ENCODE assay signal across 13 cellular contexts in the genomic region with DNA sequence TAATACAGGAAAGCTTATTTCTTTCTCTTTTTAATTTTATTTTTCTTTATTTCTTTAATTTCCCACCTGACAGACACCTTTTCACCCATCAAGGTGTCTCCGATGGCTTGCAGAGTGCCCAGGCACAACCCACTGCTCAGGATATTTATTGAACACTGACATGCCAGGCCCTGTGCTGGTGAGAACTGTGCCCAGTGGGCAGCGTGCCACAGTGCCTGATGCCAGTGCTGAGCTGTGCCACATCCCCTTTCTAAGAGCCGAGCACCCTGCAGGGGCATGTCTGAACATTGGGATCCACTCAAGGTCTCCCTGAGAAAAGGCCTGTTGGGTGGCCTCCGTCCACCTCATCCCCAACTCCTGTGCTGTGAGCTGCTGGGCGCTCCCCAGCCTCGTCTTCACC.
A peak's percentile ranks its signal among the peaks of the same experiment; 100 is the strongest.
DNase-seq lines count a peak whose midpoint lies in the region; ATAC-seq and TF ChIP-seq lines count a peak whose summit lies in the region.
"Had no signal": no experiment of that assay in that cellular context is flagged by ENCODE, and none has a peak within 500 bp of the region (broad histone marks: within the 10 kb centered on the region; RNA-seq: fewer than 3 reads in every experiment).

No MANE protein-coding gene starts in this region.

- H3K23ac ChIP-seq in neuronal stem cell (ENCODE audit: low read depth, low read length, poor library complexity) = no peak overlapping the region

- TF ChIP-seq CTCF in heart left ventricle (IDR thresholded peaks at IDR 0.05) = no peak
- no peak for TF ChIP-seq CTCF in left ventricle myocardium inferior (IDR thresholded peaks at IDR 0.05; ENCODE audit: borderline replicate concordance)

- H2BK120ac ChIP-seq in neuronal stem cell (ENCODE audit: low read depth, low read length) = no peak overlapping the region

- H3K9me3 ChIP-seq in heart left ventricle (peaks cover 0 to 4% (median 0%) of the 10 kb centered on the region in 12 donors), right cardiac atrium (ENCODE audit: control insufficient read depth, low read length) (no peaks in the 10 kb centered on the region), left ventricle myocardium inferior (replicated peaks) (peaks cover 5% of the 10 kb centered on the region), neuronal stem cell (replicated peaks in 1 of 2; ENCODE audit: control insufficient read depth in 2 of 2, insufficient read depth in 1 of 2, low read depth in 1 of 2, low read length in 2 of 2) (no peaks in the 10 kb centered on the region)

- WGBS in heart left ventricle, 4 donors = 77 to 85% (median 80%) methylated on average over 6 of the region's 6 CpGs
- WGBS in right cardiac atrium = 90% methylated on average over 6 of the region's 6 CpGs
- WGBS in neuronal stem cell (ENCODE audit: extremely low coverage in 2 of 2, insufficient read length in 2 of 2, insufficient replicate concordance in 1 of 2), 2 donors = no CpG with 5 or more reads among the region's 6 CpGs

- H2AFZ ChIP-seq in neuronal stem cell (ENCODE audit: low read length) = no peak overlapping the region

- H3K36me3 ChIP-seq in heart left ventricle = no peaks in the 10 kb centered on the region
- no peaks in the 10 kb centered on the region for H3K36me3 ChIP-seq in left ventricle myocardium inferior
- no peaks in the 10 kb centered on the region for H3K36me3 ChIP-seq in neuronal stem cell (replicated peaks in 1 of 2; ENCODE audit: control insufficient read depth in 2 of 2, insufficient read depth in 2 of 2, low read length in 2 of 2)
- H3K36me3 ChIP-seq: BLaER1 treated with 17β-estradiol and CSF1 and Interleukin-3, amounts not matched to agents 10 nM and 100 nM had no signal

- intact Hi-C loops in heart left ventricle (cut with DNase I) (no loop called here), right cardiac atrium (cut with DNase I) (no loop called here), left ventricle myocardium inferior (cut with micrococcal nuclease) (no loop called here)

- H3K27ac ChIP-seq in heart left ventricle (no peak overlapping the region), right cardiac atrium (ENCODE audit: low read length) (no peak overlapping the region), left ventricle myocardium inferior (replicated peaks) (no peak overlapping the region), neuronal stem cell (replicated peaks; ENCODE audit: low read length) (no peak overlapping the region)
- H3K27ac ChIP-seq: BLaER1 treated with 17β-estradiol and CSF1 and Interleukin-3, amounts not matched to agents 10 nM and 100 nM had no signal

- no peak overlapping the region for H3K14ac ChIP-seq in neuronal stem cell (ENCODE audit: low read length)

- no peaks in the 10 kb centered on the region for H3K4me1 ChIP-seq in heart left ventricle
- no peaks in the 10 kb centered on the region for H3K4me1 ChIP-seq in right cardiac atrium (ENCODE audit: control insufficient read depth, insufficient read depth, low read length)
- peaks cover 7% of the 10 kb centered on the region for H3K4me1 ChIP-seq in left ventricle myocardium inferior
- H3K4me1 ChIP-seq in neuronal stem cell (ENCODE audit: control insufficient read depth in 2 of 2, insufficient read depth in 1 of 2, low read depth in 1 of 2, low read length in 2 of 2) = no peaks in the 10 kb centered on the region
- H3K4me1 ChIP-seq: BLaER1 treated with 17β-estradiol and CSF1 and Interleukin-3, amounts not matched to agents 10 nM and 100 nM had no signal

- H2BK12ac ChIP-seq in neuronal stem cell (ENCODE audit: low read length) = no peak overlapping the region

- H3K27me3 ChIP-seq in heart left ventricle = no peaks in the 10 kb centered on the region
- no peaks in the 10 kb centered on the region for H3K27me3 ChIP-seq in right cardiac atrium (ENCODE audit: control insufficient read depth, insufficient read depth)
- peaks cover 4% of the 10 kb centered on the region for H3K27me3 ChIP-seq in left ventricle myocardium inferior (ENCODE audit: low read depth)
- H3K27me3 ChIP-seq in neuronal stem cell (ENCODE audit: control insufficient read depth in 3 of 3, insufficient read depth in 3 of 3, low read depth in 1 of 3, low read length in 3 of 3) = peaks cover 0 to 1% (median 0%) of the 10 kb centered on the region in 3 experiments

- H4K91ac ChIP-seq in neuronal stem cell (ENCODE audit: low read depth, low read length, poor library complexity) = no peak overlapping the region

- ATAC-seq in heart left ventricle (peak; percentile 20 to 78 (median 76)), right cardiac atrium (no peak), GM21367 (IDR thresholded peaks at IDR 0.05; ENCODE audit: unreplicated experiment) (no peak)
- ATAC-seq: CD8-positive, alpha-beta T cell had no signal

- no peak overlapping the region for H3K9ac ChIP-seq in neuronal stem cell (ENCODE audit: low read depth, low read length, poor library complexity)
- H3K9ac ChIP-seq: BLaER1 treated with 17β-estradiol and CSF1 and Interleukin-3, amounts not matched to agents 10 nM and 100 nM had no signal

- H2BK15ac ChIP-seq in neuronal stem cell (ENCODE audit: low read length) = peak overlapping the region; percentile 4

- no peak overlapping the region for H4K8ac ChIP-seq in neuronal stem cell (ENCODE audit: low read depth, low read length)

- no peak overlapping the region for H3K4me3 ChIP-seq in heart left ventricle
- no peak overlapping the region for H3K4me3 ChIP-seq in right cardiac atrium (ENCODE audit: low read length)
- no peak overlapping the region for H3K4me3 ChIP-seq in left ventricle myocardium inferior
- H3K4me3 ChIP-seq in neuronal stem cell (ENCODE audit: low read length in 2 of 2) = no peak overlapping the region
- H3K4me3 ChIP-seq: BLaER1 treated with 17β-estradiol and CSF1 and Interleukin-3, amounts not matched to agents 10 nM and 100 nM had no signal

- H2AK5ac ChIP-seq in neuronal stem cell (ENCODE audit: low read depth, low read length) = peak overlapping the region; percentile 83

- H2BK5ac ChIP-seq in neuronal stem cell (ENCODE audit: low read length) = no peak overlapping the region

- H3K4ac ChIP-seq in neuronal stem cell (ENCODE audit: low read length) = no peak overlapping the region

- H3K79me1 ChIP-seq in neuronal stem cell (ENCODE audit: low read depth, low read length) = no peaks in the 10 kb centered on the region

- no peak overlapping the region for H3K4me2 ChIP-seq in neuronal stem cell (ENCODE audit: insufficient read depth, low read length, poor library complexity, severe bottlenecking)
- H3K4me2 ChIP-seq: BLaER1 treated with 17β-estradiol and CSF1 and Interleukin-3, amounts not matched to agents 10 nM and 100 nM had no signal

- DNase-seq in heart left ventricle (peak in 1 of 5 donors; percentile 39), right cardiac atrium (no peak), left ventricle myocardium inferior (peak; percentile 46), neuronal stem cell (ENCODE audit: low spot score) (no peak), iPS-NIHi11 (ENCODE audit: low spot score) (no peak)
- DNase-seq: Calu3; CD8-positive, alpha-beta T cell; DMS79 treated with DMSO at 0.1 percent for 48 hours; GF-D8; GOT3; H9 had no signal

- no peak overlapping the region for H3K18ac ChIP-seq in neuronal stem cell (ENCODE audit: low read length)

- no peak for TF ChIP-seq POLR2A in heart left ventricle (IDR thresholded peaks at IDR 0.05)

Comparison
In these comparisons a context has a peak if more than half of its experiments do, and no peak if none do; other contexts are left out.
1. ATAC-seq: peak in heart left ventricle (4 of 4); none in right cardiac atrium (0 of 2) and GM21367 (single experiment).